ENCODE assay signal across 20 cellular contexts in the genomic region with DNA sequence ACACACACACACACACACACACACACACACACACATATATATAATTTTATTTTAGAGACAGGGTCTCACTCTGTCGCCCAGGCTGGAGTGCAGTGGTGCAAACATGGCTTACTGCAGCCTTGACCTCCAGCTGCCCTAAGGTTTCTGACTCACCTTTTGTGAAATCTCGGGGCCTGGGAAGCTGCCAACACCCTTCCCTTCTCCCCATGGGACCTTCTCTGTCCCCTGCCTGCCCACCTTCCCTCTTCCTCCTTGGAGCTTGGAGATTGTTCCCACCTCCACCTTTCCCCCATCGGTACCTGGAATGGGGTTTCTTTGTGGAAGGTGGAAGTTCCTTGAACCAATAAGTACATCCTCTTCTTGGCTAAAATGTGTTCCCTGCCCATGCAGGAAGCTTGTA. TPM values are rescaled to one million over a fixed set of nuclear protein-coding genes. Genes with fewer than 3 reads are reported as not detected.
DNase-seq lines count a peak whose midpoint lies in the region; ATAC-seq and TF ChIP-seq lines count a peak whose summit lies in the region.
"Had no signal": no experiment of that assay in that cellular context is flagged by ENCODE, and none has a peak within 500 bp of the region (broad histone marks: within the 10 kb centered on the region; RNA-seq: fewer than 3 reads in every experiment).

No MANE protein-coding gene starts in this region.

- H3K79me2 ChIP-seq in HCT116 (ENCODE audit: insufficient read depth, low read length), result no peaks in the 10 kb centered on the region

- no TSS peak for BruUV-seq in HCT116 (replicated peaks; lab: Mats Ljungman, UMichigan)

- ATAC-seq in HCT116 (peak; percentile 64), RWPE2 (ENCODE audit: low read depth) (peak; percentile 64; the same call in 1 of the 3 replicates)
- ATAC-seq in CD4-positive, alpha-beta T cell (ENCODE audit: poor library complexity), result no peak

- POLR2A ChIA-PET in HCT116 (lab: Charles Lee), result interaction anchor here (1.3 kb wide), 1 partner anchor 27 kb away, joined by 4 read pairs; no protein-coding TSS in a partner anchor
- POLR2A ChIA-PET in CD4-positive, alpha-beta T cell (lab: Charles Lee), result no interaction called here

- intact Hi-C loops in HCT116 (cut with micrococcal nuclease), result no loop called here
- intact Hi-C loops in CD4-positive, alpha-beta T cell (cut with DNase I, micrococcal nuclease), result no loop called here

- peak overlapping the region; percentile 38 for H3K4me2 ChIP-seq in HCT116 (ENCODE audit: low read length)

- H3K27ac ChIP-seq in HCT116 (ENCODE audit: low read depth, low read length), result no peak overlapping the region; the same call in 1 of the 2 replicates
- peak overlapping the region; percentile 26 for H3K27ac ChIP-seq in RWPE2 (ENCODE audit: poor library complexity, severe bottlenecking)
- H3K27ac ChIP-seq in CD4-positive, alpha-beta T cell (ENCODE audit: low read depth, low read length), result no peak overlapping the region
- H3K27ac ChIP-seq: VCaP had no signal

- no peaks in the 10 kb centered on the region for H3K9me3 Mint-ChIP-seq in CD4-positive, alpha-beta T cell

- peaks cover 4% of the 10 kb centered on the region for H3K36me3 Mint-ChIP-seq in CD4-positive, alpha-beta T cell (ENCODE audit: low read depth)

- no peak overlapping the region for H3K9ac ChIP-seq in HCT116 (ENCODE audit: low read length)

- H3K4me1 ChIP-seq in HCT116 (ENCODE audit: control insufficient read depth in 1 of 2, insufficient read depth in 2 of 2, low read length in 2 of 2) (peaks cover 7 to 19% of the 10 kb centered on the region in 2 experiments), RWPE2 (ENCODE audit: insufficient read depth, poor library complexity, severe bottlenecking) (peaks cover 4% of the 10 kb centered on the region)
- H3K4me1 ChIP-seq: BE2C had no signal

- H3K36me3 ChIP-seq in HCT116 (ENCODE audit: control insufficient read depth in 1 of 2, insufficient read depth in 2 of 2, low read length in 2 of 2) (no peaks in the 10 kb centered on the region), RWPE2 (ENCODE audit: low read depth) (no peaks in the 10 kb centered on the region)
- H3K36me3 ChIP-seq: BE2C had no signal

- H3K9me3 ChIP-seq in HCT116 (ENCODE audit: control insufficient read depth in 1 of 2, insufficient read depth in 1 of 2, low read depth in 1 of 2, low read length in 2 of 2) (no peaks in the 10 kb centered on the region), RWPE2 (ENCODE audit: severe bottlenecking) (no peaks in the 10 kb centered on the region)
- no peaks in the 10 kb centered on the region for H3K9me3 ChIP-seq in CD4-positive, alpha-beta T cell (ENCODE audit: control insufficient read depth, low read length)
- H3K9me3 ChIP-seq: BE2C had no signal

- H3K9me2 ChIP-seq in HCT116 (ENCODE audit: insufficient read depth), result no peaks in the 10 kb centered on the region

- TF ChIP-seq POLR2A in HCT116 (IDR thresholded peaks at IDR 0.05; ENCODE audit: borderline replicate concordance, extremely low read depth, insufficient read depth, insufficient read length), result no peak

- DNase-seq in AG10803 (ENCODE audit: low read depth), result peak; percentile 31
- DNase-seq in HCT116 (ENCODE audit: low read depth, low spot score), result no peak
- no peak for DNase-seq in RWPE2 (ENCODE audit: low spot score)
- DNase-seq in foreskin fibroblast, result peak; percentile 48 to 81
- no peak for DNase-seq in activated CD4-positive, alpha-beta T cell treated with anti-CD3 and anti-CD28 coated beads for 4 hours
- DNase-seq in NCI-H2171 (lab: John Stamatoyannopoulos, UW), result no peak
- no peak for DNase-seq in CD4-positive, alpha-beta T cell
- DNase-seq in NCI-H345 treated with DMSO at 0.1 percent for 48 hours (lab: John Stamatoyannopoulos, UW; ENCODE audit: unreplicated experiment), result no peak
- DNase-seq: amniotic stem cell; BE2C; GDM1; NCI-H1436; NCI-H526 treated with DMSO at 0.1 percent for 48 hours; retina; Right ventricle myocardium superior; stimulated activated CD4-positive, alpha-beta T cell treated with anti-CD3 and anti-CD28 coated beads, Interleukin-4, amount 100 ng/mL, for 4 hours had no signal

- H4K20me1 ChIP-seq in HCT116 (ENCODE audit: insufficient read depth), result no peaks in the 10 kb centered on the region

- H3K4me3 ChIP-seq in AG10803 (ENCODE audit: low read length), result no peak overlapping the region
- H3K4me3 ChIP-seq in HCT116 (replicated peaks in 1 of 2; ENCODE audit: low read depth in 1 of 2, low read length in 2 of 2), result no peak overlapping the region
- no peak overlapping the region for H3K4me3 ChIP-seq in RWPE2 (ENCODE audit: severe bottlenecking)
- H3K4me3 ChIP-seq in foreskin fibroblast (ENCODE audit: low read depth in 1 of 2, low read length in 2 of 2), result no peak overlapping the region

- H3K27ac Mint-ChIP-seq in CD4-positive, alpha-beta T cell, result no peak overlapping the region

- CTCF ChIA-PET in HCT116 (lab: Charles Lee), result interaction anchor here (1.3 to 1.6 kb wide), 2 partner anchors 15 to 87 kb away, joined by 3 to 4 read pairs; no protein-coding TSS in a partner anchor
- CTCF ChIA-PET in CD4-positive, alpha-beta T cell (lab: Charles Lee), result no interaction called here

- H3K4me3 Mint-ChIP-seq in CD4-positive, alpha-beta T cell, result no peak overlapping the region

- peak overlapping the region; percentile 36 for H2AFZ ChIP-seq in HCT116 (ENCODE audit: low read depth, low read length, poor library complexity, severe bottlenecking)

- no peaks in the 10 kb centered on the region for H3K27me3 ChIP-seq in HCT116 (ENCODE audit: insufficient read depth, low read length)
- no peaks in the 10 kb centered on the region for H3K27me3 ChIP-seq in RWPE2 (ENCODE audit: insufficient read depth, poor library complexity, severe bottlenecking)
- no peaks in the 10 kb centered on the region for H3K27me3 ChIP-seq in CD4-positive, alpha-beta T cell (ENCODE audit: control insufficient read depth, insufficient read depth, low read length)
- H3K27me3 ChIP-seq: BE2C had no signal

- RAD21 ChIA-PET in HCT116 (lab: Charles Lee; ENCODE audit: low non-redundant PET in 1 of 2, low total read pairs in 2 of 2, uncharacterized antibody in 2 of 2, unreplicated experiment in 2 of 2), result no interaction called here

- H3K27me3 Mint-ChIP-seq in CD4-positive, alpha-beta T cell, result no peaks in the 10 kb centered on the region

- no peak for TF ChIP-seq RAD21 in HCT116 (IDR thresholded peaks at IDR 0.05; ENCODE audit: low read depth)

- H3K4me1 Mint-ChIP-seq in CD4-positive, alpha-beta T cell (ENCODE audit: low read depth), result no peaks in the 10 kb centered on the region

- TF ChIP-seq CTCF in AG10803 (conservative IDR thresholded peaks at IDR 0.05; ENCODE audit: low read length), result no peak
- TF ChIP-seq CTCF in HCT116 (IDR thresholded peaks at IDR 0.05 in 2 of 3, conservative IDR thresholded peaks at IDR 0.05 in 1 of 3; ENCODE audit: borderline replicate concordance in 1 of 3, insufficient read depth in 1 of 3, low read depth in 2 of 3, low read length in 2 of 3), result no peak
- TF ChIP-seq CTCF in RWPE2 (IDR thresholded peaks at IDR 0.05; ENCODE audit: poor library complexity, severe bottlenecking), result no peak
- no peak for TF ChIP-seq CTCF in foreskin fibroblast (IDR thresholded peaks at IDR 0.05; ENCODE audit: low read depth, low read length)
- no peak for TF ChIP-seq CTCF in CD4-positive, alpha-beta T cell (IDR thresholded peaks at IDR 0.05)

TF ChIP-seq in HCT116, 20 proteins besides CTCF, POLR2A, EP300 and RAD21:
- TF ChIP-seq YY1 (IDR thresholded peaks at IDR 0.05; ENCODE audit: extremely low read depth, insufficient replicate concordance, low read depth, low read length) (no peak), SIN3A (IDR thresholded peaks at IDR 0.05; ENCODE audit: low read depth) (no peak), FOSL1 (IDR thresholded peaks at IDR 0.05; ENCODE audit: low read depth) (peak; percentile 15; the same call in 1 of the 2 replicates), EZH2 (IDR thresholded peaks at IDR 0.05) (no peak)
- TF ChIP-seq, protein P1, sequence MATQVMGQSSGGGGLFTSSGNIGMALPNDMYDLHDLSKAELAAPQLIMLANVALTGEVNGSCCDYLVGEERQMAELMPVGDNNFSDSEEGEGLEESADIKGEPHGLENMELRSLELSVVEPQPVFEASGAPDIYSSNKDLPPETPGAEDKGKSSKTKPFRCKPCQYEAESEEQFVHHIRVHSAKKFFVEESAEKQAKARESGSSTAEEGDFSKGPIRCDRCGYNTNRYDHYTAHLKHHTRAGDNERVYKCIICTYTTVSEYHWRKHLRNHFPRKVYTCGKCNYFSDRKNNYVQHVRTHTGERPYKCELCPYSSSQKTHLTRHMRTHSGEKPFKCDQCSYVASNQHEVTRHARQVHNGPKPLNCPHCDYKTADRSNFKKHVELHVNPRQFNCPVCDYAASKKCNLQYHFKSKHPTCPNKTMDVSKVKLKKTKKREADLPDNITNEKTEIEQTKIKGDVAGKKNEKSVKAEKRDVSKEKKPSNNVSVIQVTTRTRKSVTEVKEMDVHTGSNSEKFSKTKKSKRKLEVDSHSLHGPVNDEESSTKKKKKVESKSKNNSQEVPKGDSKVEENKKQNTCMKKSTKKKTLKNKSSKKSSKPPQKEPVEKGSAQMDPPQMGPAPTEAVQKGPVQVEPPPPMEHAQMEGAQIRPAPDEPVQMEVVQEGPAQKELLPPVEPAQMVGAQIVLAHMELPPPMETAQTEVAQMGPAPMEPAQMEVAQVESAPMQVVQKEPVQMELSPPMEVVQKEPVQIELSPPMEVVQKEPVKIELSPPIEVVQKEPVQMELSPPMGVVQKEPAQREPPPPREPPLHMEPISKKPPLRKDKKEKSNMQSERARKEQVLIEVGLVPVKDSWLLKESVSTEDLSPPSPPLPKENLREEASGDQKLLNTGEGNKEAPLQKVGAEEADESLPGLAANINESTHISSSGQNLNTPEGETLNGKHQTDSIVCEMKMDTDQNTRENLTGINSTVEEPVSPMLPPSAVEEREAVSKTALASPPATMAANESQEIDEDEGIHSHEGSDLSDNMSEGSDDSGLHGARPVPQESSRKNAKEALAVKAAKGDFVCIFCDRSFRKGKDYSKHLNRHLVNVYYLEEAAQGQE (IDR thresholded peaks at IDR 0.05; ENCODE audit: low read depth), result no peak

RNA-seq across cellular contexts. Expression of a gene that starts 6.3 kb away (rescaled TPM):
- total RNA-seq in HCT116 (2021; ENCODE audit: unreplicated experiment), result not detected
- polyA plus RNA-seq in HCT116 (2012), result not detected in 2 replicates
- total RNA-seq in CD4-positive, alpha-beta T cell, result 1 to 10 TPM; 4.4 to 4.7 TPM
- total RNA-seq: frontal cortex, H1, kidney epithelial cell, Right ventricle myocardium superior had no signal
- polyA plus RNA-seq: H1 had no signal

RNA-seq across cellular contexts. Expression of a gene that starts 12.9 kb away (rescaled TPM):
- total RNA-seq in HCT116 (2021; ENCODE audit: unreplicated experiment), result 109 TPM
- 41.2 and 41.3 TPM in 2 replicates for polyA plus RNA-seq in HCT116 (2012)
- under 1 TPM; 0.16 to 0.20 TPM for total RNA-seq in CD4-positive, alpha-beta T cell

RNA-seq across cellular contexts. Expression of a gene that starts 28.9 kb away (rescaled TPM):
- 207 TPM for total RNA-seq in HCT116 (2021; ENCODE audit: unreplicated experiment)
- polyA plus RNA-seq in HCT116 (2012), result 219 and 273 TPM in 2 replicates
- total RNA-seq in CD4-positive, alpha-beta T cell, result 10 to 100 TPM; 18.2 to 19.1 TPM

Comparison
In these comparisons a context has a peak if more than half of its experiments do, and no peak if none do; other contexts are left out.
1. DNase-seq: peak in AG10803 (single experiment) and foreskin fibroblast (2 of 2); none in HCT116 (single experiment), RWPE2 (single experiment), activated CD4-positive, alpha-beta T cell treated with anti-CD3 and anti-CD28 coated beads for 4 hours (0 of 2), NCI-H2171 (single experiment), CD4-positive, alpha-beta T cell (0 of 10) and NCI-H345 treated with DMSO at 0.1 percent for 48 hours (single experiment).
2. RNA of a gene that starts 12.9 kb away (total RNA-seq): 109 TPM in HCT116 (single experiment); 0.16 to 0.20 TPM in CD4-positive, alpha-beta T cell; every median in the first group is over 10 times any median in the second.
3. RNA of a gene that starts 28.9 kb away (total RNA-seq): 207 TPM in HCT116 (single experiment); 18.2 to 19.1 TPM in CD4-positive, alpha-beta T cell; every median in the first group is over 10 times any median in the second.